Comparison of ENCODE assay signal across 12 cellular contexts in the genomic region with DNA sequence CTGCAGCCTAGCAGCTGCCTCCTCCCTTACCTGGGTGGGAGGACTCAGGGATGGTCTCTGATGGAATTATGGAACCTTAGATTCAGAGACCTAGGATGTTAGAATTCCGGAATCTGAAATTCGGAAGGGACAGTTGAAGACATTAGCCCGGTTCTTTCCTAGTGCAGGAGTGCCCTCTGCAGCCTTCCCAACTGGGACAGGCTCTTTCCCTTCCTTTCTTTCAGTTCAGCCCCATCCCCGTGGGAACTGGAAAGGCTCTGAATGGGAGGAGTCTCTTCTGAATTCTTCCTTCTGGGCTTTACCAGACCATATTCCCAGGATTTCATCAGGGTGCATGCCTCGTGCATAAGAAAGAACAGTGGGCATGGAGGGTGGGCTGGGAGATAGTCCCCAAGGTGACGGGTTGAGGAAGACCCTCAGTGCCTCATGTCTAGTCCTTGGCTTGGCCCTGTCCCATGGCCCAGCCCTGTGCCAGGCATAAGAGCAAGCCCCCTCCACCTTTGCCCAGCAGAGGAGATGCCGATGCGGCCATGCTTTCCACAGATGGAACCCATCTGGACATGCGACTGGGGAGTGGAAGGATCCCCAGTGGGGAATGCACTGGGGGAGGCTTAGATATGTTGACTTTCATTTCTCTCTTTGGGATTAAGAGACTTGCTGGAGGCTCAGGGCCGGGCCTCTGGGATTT. TPM values are rescaled to one million over a fixed set of nuclear protein-coding genes. Genes with fewer than 3 reads are reported as not detected.
DNase-seq lines count a peak whose midpoint lies in the region; ATAC-seq and TF ChIP-seq lines count a peak whose summit lies in the region.
"Had no signal": no experiment of that assay in that cellular context is flagged by ENCODE, and none has a peak within 500 bp of the region (broad histone marks: within the 10 kb centered on the region; RNA-seq: fewer than 3 reads in every experiment).

No MANE protein-coding gene starts in this region.

- H3K4me1 ChIP-seq in OCI-LY3 (ENCODE audit: low read length), result peaks cover 23% of the 10 kb centered on the region

- peak overlapping the region; percentile 68 for H3K4me2 ChIP-seq in OCI-LY3 (ENCODE audit: low read length)

- no peak for ATAC-seq in HG03460 (IDR thresholded peaks at IDR 0.05; ENCODE audit: unreplicated experiment)
- no peak for ATAC-seq in HG03045 (IDR thresholded peaks at IDR 0.05; ENCODE audit: unreplicated experiment)
- no peak for ATAC-seq in HG02759 (IDR thresholded peaks at IDR 0.05; ENCODE audit: unreplicated experiment)

- TF ChIP-seq CTCF in OCI-LY3 (IDR thresholded peaks at IDR 0.05; ENCODE audit: low read depth, low read length), result no peak

- H3K9me3 ChIP-seq in OCI-LY3 (ENCODE audit: insufficient read depth, low read length), result no peaks in the 10 kb centered on the region
- H3K9me3 ChIP-seq: heart right ventricle, thoracic aorta had no signal

- H3K27ac ChIP-seq in OCI-LY3 (ENCODE audit: low read length), result no peak overlapping the region
- H3K27ac ChIP-seq: 22Rv1, heart right ventricle, thoracic aorta had no signal

- H3K79me2 ChIP-seq in OCI-LY3 (ENCODE audit: low read length), result no peaks in the 10 kb centered on the region

- H3K9ac ChIP-seq in OCI-LY3 (ENCODE audit: low read length), result no peak overlapping the region

- no peaks in the 10 kb centered on the region for H4K20me1 ChIP-seq in OCI-LY3 (ENCODE audit: insufficient read depth, low read length)

- H3K36me3 ChIP-seq in OCI-LY3 (replicated peaks; ENCODE audit: low read depth, low read length), result no peaks in the 10 kb centered on the region
- H3K36me3 ChIP-seq: heart right ventricle, thoracic aorta had no signal

- H3K27me3 ChIP-seq in OCI-LY3 (ENCODE audit: low read depth, low read length), result peaks cover 17% of the 10 kb centered on the region

- no peak overlapping the region for H2AFZ ChIP-seq in OCI-LY3 (ENCODE audit: low read depth, low read length)

- in situ Hi-C loops in G401 (cut with HindIII; ENCODE audit: low sequenced_read_pairs), result no loop called here

- DNase-seq in DMS 273 (lab: John Stamatoyannopoulos, UW; ENCODE audit: unreplicated experiment) (peak; percentile 68), DMS 273 treated with DMSO at 0.1 percent for 48 hours (lab: John Stamatoyannopoulos, UW) (no peak), G401 (ENCODE audit: low spot score) (peak; percentile 52), hepatic stellate cell (ENCODE audit: low spot score) (peak; percentile 75)

- peak overlapping the region; percentile 61 for H3K4me3 ChIP-seq in OCI-LY3 (ENCODE audit: low read length)
- H3K4me3 ChIP-seq: heart right ventricle, thoracic aorta had no signal

RNA-seq across cellular contexts. Expression of a gene that starts 14.4 kb away (rescaled TPM):
- 1.8 and 4.6 TPM in 2 replicates for total RNA-seq in G401 (2014; rRNA removed; shearing (Covaris generic))
- total RNA-seq: H4, heart right ventricle had no signal

RNA-seq across cellular contexts. Expression of a gene that starts 17.4 kb away (rescaled TPM):
- 61.2 and 80.1 TPM in 2 replicates for total RNA-seq in G401 (2014; rRNA removed; shearing (Covaris generic))

RNA-seq across cellular contexts. Expression of a gene that starts 43.7 kb away (rescaled TPM):
- 0.17 TPM in 1 of 2 replicates, not detected in the other for total RNA-seq in G401 (2014; rRNA removed; shearing (Covaris generic))
- total RNA-seq: H4 had no signal
